In genomic region chr1:65056866-65057265, GRCh38 we compare ENCODE assay signal across 1 cellular context.
TF ChIP-seq lines count a peak whose summit lies in the region.

No MANE protein-coding gene starts in this region.

TF ChIP-seq in WTC11, 78 proteins besides CTCF, POLR2A, EP300 and RAD21 (continued from another document):
- TF ChIP-seq, protein P1, sequence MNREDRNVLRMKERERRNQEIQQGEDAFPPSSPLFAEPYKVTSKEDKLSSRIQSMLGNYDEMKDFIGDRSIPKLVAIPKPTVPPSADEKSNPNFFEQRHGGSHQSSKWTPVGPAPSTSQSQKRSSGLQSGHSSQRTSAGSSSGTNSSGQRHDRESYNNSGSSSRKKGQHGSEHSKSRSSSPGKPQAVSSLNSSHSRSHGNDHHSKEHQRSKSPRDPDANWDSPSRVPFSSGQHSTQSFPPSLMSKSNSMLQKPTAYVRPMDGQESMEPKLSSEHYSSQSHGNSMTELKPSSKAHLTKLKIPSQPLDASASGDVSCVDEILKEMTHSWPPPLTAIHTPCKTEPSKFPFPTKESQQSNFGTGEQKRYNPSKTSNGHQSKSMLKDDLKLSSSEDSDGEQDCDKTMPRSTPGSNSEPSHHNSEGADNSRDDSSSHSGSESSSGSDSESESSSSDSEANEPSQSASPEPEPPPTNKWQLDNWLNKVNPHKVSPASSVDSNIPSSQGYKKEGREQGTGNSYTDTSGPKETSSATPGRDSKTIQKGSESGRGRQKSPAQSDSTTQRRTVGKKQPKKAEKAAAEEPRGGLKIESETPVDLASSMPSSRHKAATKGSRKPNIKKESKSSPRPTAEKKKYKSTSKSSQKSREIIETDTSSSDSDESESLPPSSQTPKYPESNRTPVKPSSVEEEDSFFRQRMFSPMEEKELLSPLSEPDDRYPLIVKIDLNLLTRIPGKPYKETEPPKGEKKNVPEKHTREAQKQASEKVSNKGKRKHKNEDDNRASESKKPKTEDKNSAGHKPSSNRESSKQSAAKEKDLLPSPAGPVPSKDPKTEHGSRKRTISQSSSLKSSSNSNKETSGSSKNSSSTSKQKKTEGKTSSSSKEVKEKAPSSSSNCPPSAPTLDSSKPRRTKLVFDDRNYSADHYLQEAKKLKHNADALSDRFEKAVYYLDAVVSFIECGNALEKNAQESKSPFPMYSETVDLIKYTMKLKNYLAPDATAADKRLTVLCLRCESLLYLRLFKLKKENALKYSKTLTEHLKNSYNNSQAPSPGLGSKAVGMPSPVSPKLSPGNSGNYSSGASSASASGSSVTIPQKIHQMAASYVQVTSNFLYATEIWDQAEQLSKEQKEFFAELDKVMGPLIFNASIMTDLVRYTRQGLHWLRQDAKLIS (CRISPR knock-in tag; IDR thresholded peaks at IDR 0.05; ENCODE audit: borderline replicate concordance): no peak
- TF ChIP-seq TEAD1 (CRISPR knock-in tag; IDR thresholded peaks at IDR 0.05) (no peak), TCF7 (CRISPR knock-in tag; IDR thresholded peaks at IDR 0.05; ENCODE audit: low read depth) (no peak), GABPB1 (CRISPR knock-in tag; IDR thresholded peaks at IDR 0.05) (no peak), ZNF281 (CRISPR knock-in tag; IDR thresholded peaks at IDR 0.05) (no peak), ZNF219 (CRISPR knock-in tag; IDR thresholded peaks at IDR 0.05; ENCODE audit: borderline replicate concordance) (no peak), USF1 (CRISPR knock-in tag; IDR thresholded peaks at IDR 0.05) (no peak), NR3C1 (CRISPR knock-in tag; conservative IDR thresholded peaks at IDR 0.05; ENCODE audit: low read depth) (no peak), ZNF416 (CRISPR knock-in tag; IDR thresholded peaks at IDR 0.05) (no peak), MXD4 (CRISPR knock-in tag; IDR thresholded peaks at IDR 0.05; ENCODE audit: borderline replicate concordance) (no peak), JAZF1 (CRISPR knock-in tag; IDR thresholded peaks at IDR 0.05) (no peak), ATF3 (CRISPR knock-in tag; conservative IDR thresholded peaks at IDR 0.05) (no peak)
